24 cellular contexts compared by ENCODE assay signal in genomic region chr13:19023115-19023514, GRCh38.
"Had no signal": no experiment of that assay in that cellular context is flagged by ENCODE, and none has a peak within 500 bp of the region (broad histone marks: within the 10 kb centered on the region; RNA-seq: fewer than 3 reads in every experiment).

No MANE protein-coding gene starts in this region.

- ATAC-seq: activated CD4-positive, alpha-beta T cell treated with anti-CD3 and anti-CD28 coated beads for 36 hours; activated T-cell treated with anti-CD3 and anti-CD28 coated beads, Interleukin-2, amount 50 U/mL, for 72 hours had no signal

- H3K27me3 ChIP-seq: colonic mucosa, Peyer's patch had no signal

- H3K4me3 ChIP-seq: colonic mucosa, Peyer's patch had no signal

- H3K4me1 ChIP-seq: colonic mucosa, Peyer's patch had no signal

- DNase-seq: activated CD4-positive, alpha-beta memory T cell treated with anti-CD3 and anti-CD28 coated beads, Interleukin-2, amount 10 ng/mL, durations not matched to agents 7 days and 5 days; activated CD4-positive, alpha-beta T cell treated with anti-CD3 and anti-CD28 coated beads for 36 hours; activated CD4-positive, alpha-beta T cell treated with anti-CD3 and anti-CD28 coated beads, Interleukin-2, amount 50 U/mL, for 1 hour; activated gamma-delta T cell treated with Interleukin-2 at 50 U/mL for 16 hours; activated naive CD4-positive, alpha-beta T cell treated with anti-CD3 and anti-CD28 coated beads, Interleukin-2, amount 10 ng/mL, durations not matched to agents 7 days and 5 days; activated naive CD8-positive, alpha-beta T cell treated with anti-CD3 and anti-CD28 coated beads for 36 hours; activated T-cell treated with anti-CD3 and anti-CD28 coated beads for 4 hours; activated T-cell treated with anti-CD3 and anti-CD28 coated beads, Interleukin-2, amount 50 U/mL, for 72 hours; anterior cingulate cortex; colonic mucosa; IMR-90; KBM-7; NCI-H1092; NCI-H1417; NCI-H2029; NCI-H2107; NCI-H345; NCI-H510A; NCI-H69; Peyer's patch; Right ventricle myocardium superior; T-helper 1 cell; WERI-Rb-1 had no signal

- H3K36me3 ChIP-seq: colonic mucosa, Peyer's patch, WERI-Rb-1 had no signal

- H3K9me3 ChIP-seq: colonic mucosa, Peyer's patch had no signal

- H3K27ac ChIP-seq: colonic mucosa, Peyer's patch, RWPE1, WERI-Rb-1 had no signal
